In the genomic region with DNA sequence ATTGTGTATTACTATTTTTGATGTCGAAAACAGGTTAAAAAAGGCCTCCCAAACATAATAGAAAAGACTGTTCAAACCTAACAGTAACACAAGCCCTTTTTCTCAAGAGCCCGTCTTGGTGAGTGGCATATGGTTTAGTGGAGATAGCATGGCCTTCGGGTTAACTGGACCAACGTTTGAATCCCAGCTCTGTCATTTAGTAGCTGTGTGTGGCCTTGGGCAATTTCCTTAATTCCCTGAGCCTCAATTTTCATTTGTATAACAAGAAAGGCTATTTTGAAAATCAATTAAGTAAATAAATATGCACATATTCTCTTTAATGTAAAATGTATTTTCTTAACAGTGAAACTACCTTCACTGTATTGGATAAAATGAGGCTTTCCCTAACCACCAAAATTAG, we compare ENCODE assay signal across 29 cellular contexts.
"Had no signal": no experiment of that assay in that cellular context is flagged by ENCODE, and none has a peak within 500 bp of the region (broad histone marks: within the 10 kb centered on the region; RNA-seq: fewer than 3 reads in every experiment).

No MANE protein-coding gene starts in this region.

- H2AFZ ChIP-seq: neural progenitor cell, parathyroid adenoma had no signal

- H3K4me3 ChIP-seq: left lung, lower lobe of right lung, neural progenitor cell, right atrium auricular region, right lobe of liver, smooth muscle cell, tibial nerve, uterus had no signal

- H3K9ac ChIP-seq: neural progenitor cell, parathyroid adenoma had no signal

- ATAC-seq: left colon; left lung; lower lobe of right lung; natural killer cell; right lobe of liver; stimulated activated memory B cell treated with anti-CD40 and anti-IgM and Interleukin-4, amounts not matched to agents 10 μg/mL and 1 μg/mL and 100 μg/mL, for 72 hours; stimulated activated naive CD8-positive, alpha-beta T cell treated with anti-CD3 and anti-CD28 coated beads, Interleukin-15, amount 100 ng/mL, for 72 hours had no signal

- H3K9me3 ChIP-seq: left lung, lower lobe of right lung, neutrophil, right atrium auricular region, right lobe of liver, tibial nerve, uterus had no signal

- DNase-seq: hippocampal formation; immature natural killer cell; kidney; left colon; left lung; lower lobe of right lung; mammary epithelial cell; mesenchymal stem cell; naive B cell; natural killer cell; nephron progenitor cell; occipital lobe; right lobe of liver; stimulated activated CD4-positive, alpha-beta T cell treated with anti-CD3 and anti-CD28 coated beads, Interleukin-1b, Interleukin-23, amount 100 ng/mL, for 48 hours; stimulated activated CD4-positive, alpha-beta T cell treated with anti-CD3 and anti-CD28 coated beads, Interleukin-2, amount 100 ng/mL, for 48 hours; stimulated activated CD4-positive, alpha-beta T cell treated with anti-CD3 and anti-CD28 coated beads, Interleukin-4, amount 100 ng/mL, for 4 hours; stimulated activated CD8-positive, alpha-beta memory T cell treated with anti-CD3 and anti-CD28 coated beads, Interleukin-4, amount 100 ng/mL, for 48 hours; stimulated activated naive CD4-positive, alpha-beta T cell treated with Interleukin-2 at 50 U/mL for 16 hours; stimulated activated naive CD8-positive, alpha-beta T cell treated with anti-CD3 and anti-CD28 coated beads, Interleukin-15, amount 100 ng/mL, for 72 hours; substantia nigra; uterus had no signal

- H3K79me2 ChIP-seq: parathyroid adenoma had no signal

- H3K36me3 ChIP-seq: left lung, lower lobe of right lung, neural progenitor cell, neutrophil, right atrium auricular region, right lobe of liver, tibial nerve, uterus had no signal

- H3K27ac ChIP-seq: left lung, lower lobe of right lung, neural progenitor cell, neutrophil, parathyroid adenoma, right atrium auricular region, right lobe of liver, tibial nerve, uterus had no signal

- H3K4me1 ChIP-seq: left lung, neural progenitor cell, parathyroid adenoma, right atrium auricular region, right lobe of liver, tibial nerve, uterus had no signal

- H3K4me2 ChIP-seq: neural progenitor cell, smooth muscle cell had no signal

- FAIRE-seq: islet of Langerhans, kidney had no signal

- H3K27me3 ChIP-seq: neural progenitor cell, right atrium auricular region, right lobe of liver, uterus had no signal
